Comparison of ENCODE assay signal across 11 cellular contexts in genomic region chr3:113985526-113985925, GRCh38. TPM values are rescaled to one million over a fixed set of nuclear protein-coding genes. Genes with fewer than 3 reads are reported as not detected.
A peak's percentile ranks its signal among the peaks of the same experiment; 100 is the strongest.
DNase-seq lines count a peak whose midpoint lies in the region; ATAC-seq, FAIRE-seq and TF ChIP-seq lines count a peak whose summit lies in the region.
"Had no signal": no experiment of that assay in that cellular context is flagged by ENCODE, and none has a peak within 500 bp of the region (broad histone marks: within the 10 kb centered on the region; RNA-seq: fewer than 3 reads in every experiment).

No MANE protein-coding gene starts in this region.

- H3K79me2 ChIP-seq in DOHH2 (ENCODE audit: control insufficient read depth, low read length) (no peaks in the 10 kb centered on the region), GM12878 (ENCODE audit: control insufficient read depth, insufficient read depth, low read length) (no peaks in the 10 kb centered on the region)

- peaks cover 2% of the 10 kb centered on the region for H3K4me1 Mint-ChIP-seq in activated CD8-positive, alpha-beta memory T cell treated with anti-CD3 and anti-CD28 coated beads, Interleukin-2, amount 10 ng/mL, durations not matched to agents 7 days and 5 days

- no peak for FAIRE-seq in GM12878 (lab: Jason Lieb, UNC)

- H3K4me3 ChIP-seq in DOHH2 (ENCODE audit: low read length) (peak overlapping the region; percentile 29), GM12878 (no peak overlapping the region), right lobe of liver (no peak overlapping the region)
- H3K4me3 ChIP-seq: left lung, SJSA1 had no signal

- BruUV-seq in GM12878 (replicated peaks; lab: Mats Ljungman, UMichigan): no TSS peak

- H3K4me1 ChIP-seq in DOHH2 (ENCODE audit: control insufficient read depth, low read length) (peaks cover 28% of the 10 kb centered on the region), GM12878 (ENCODE audit: control insufficient read depth, insufficient read depth, low read length) (peaks cover 4% of the 10 kb centered on the region; the same call in 1 of the 2 replicates), right lobe of liver (no peaks in the 10 kb centered on the region)
- H3K4me1 ChIP-seq: left lung, SJSA1 had no signal

- H3K36me3 Mint-ChIP-seq in activated CD8-positive, alpha-beta memory T cell treated with anti-CD3 and anti-CD28 coated beads, Interleukin-2, amount 10 ng/mL, durations not matched to agents 7 days and 5 days: no peaks in the 10 kb centered on the region

- no peak overlapping the region for H3K4me3 Mint-ChIP-seq in activated CD8-positive, alpha-beta memory T cell treated with anti-CD3 and anti-CD28 coated beads, Interleukin-2, amount 10 ng/mL, durations not matched to agents 7 days and 5 days
- H3K4me3 Mint-ChIP-seq: brain had no signal

- H3K4me2 ChIP-seq in DOHH2 (ENCODE audit: low read length): peak overlapping the region; percentile 49
- peak overlapping the region; percentile 27; the same call in 1 of the 2 replicates for H3K4me2 ChIP-seq in GM12878 (ENCODE audit: control insufficient read depth, insufficient read depth)

- H2AFZ ChIP-seq in GM12878 (ENCODE audit: control insufficient read depth, low read depth, low read length): peak overlapping the region; percentile 40

- TF ChIP-seq RAD21 in GM12878 (IDR thresholded peaks at IDR 0.05; ENCODE audit: insufficient read depth, low read depth, low read length): no peak

- SMC1A ChIA-PET in GM12878 (lab: Charles Lee; ENCODE audit: uncharacterized antibody, unreplicated experiment): interaction anchor here (0.9 to 1.8 kb wide), 5 partner anchors 15 to 70 kb away, joined by 3 to 6 read pairs (median 4); no protein-coding TSS in a partner anchor

- no peak overlapping the region for H3K27ac Mint-ChIP-seq in activated CD8-positive, alpha-beta memory T cell treated with anti-CD3 and anti-CD28 coated beads, Interleukin-2, amount 10 ng/mL, durations not matched to agents 7 days and 5 days

- WGBS in GM12878 (ENCODE audit: insufficient coverage, insufficient replicate concordance, low lambda C conversion rate, missing lambda C conversion rate): 0% methylated on average over 4 of the region's 4 CpGs
- WGBS in right lobe of liver (ENCODE audit: insufficient coverage, low coverage, low lambda C conversion rate, missing lambda C conversion rate): 69% methylated on average over 3 of the region's 4 CpGs

- TF ChIP-seq CTCF in DOHH2 (IDR thresholded peaks at IDR 0.05; ENCODE audit: low read depth, low read length, poor library complexity, severe bottlenecking) (no peak), GM20000 (IDR thresholded peaks at IDR 0.05; ENCODE audit: extremely low read depth, missing control alignments) (no peak), GM12878 (IDR thresholded peaks at IDR 0.05 in 2 of 3, conservative IDR thresholded peaks at IDR 0.05 in 1 of 3; ENCODE audit: control insufficient read depth in 2 of 3, extremely low read depth in 1 of 3, insufficient read depth in 1 of 3, low read depth in 3 of 3, low read length in 3 of 3) (no peak), right lobe of liver (IDR thresholded peaks at IDR 0.05) (no peak)

- H3K27me3 ChIP-seq in DOHH2 (ENCODE audit: control insufficient read depth, low read length) (no peaks in the 10 kb centered on the region), GM12878 (replicated peaks in 1 of 2; ENCODE audit: control insufficient read depth in 2 of 2, insufficient read depth in 2 of 2, low read length in 1 of 2) (no peaks in the 10 kb centered on the region), right lobe of liver (no peaks in the 10 kb centered on the region)
- H3K27me3 ChIP-seq: left lung had no signal

- no peaks in the 10 kb centered on the region for H3K9me2 ChIP-seq in DOHH2 (replicated peaks; ENCODE audit: control insufficient read depth, low read length)

- TF ChIP-seq EP300 in GM12878 (IDR thresholded peaks at IDR 0.05; ENCODE audit: borderline replicate concordance in 1 of 2, control insufficient read depth in 1 of 2, low read depth in 2 of 2, low read length in 2 of 2): no peak

- ATAC-seq in HG03354 (IDR thresholded peaks at IDR 0.05; ENCODE audit: poor library complexity, severe bottlenecking, unreplicated experiment) (peak; percentile 83), GM12878 (peak; percentile 83), right lobe of liver (no peak)
- no peak for ATAC-seq in activated CD8-positive, alpha-beta memory T cell treated with anti-CD3 and anti-CD28 coated beads, Interleukin-2, amount 10 ng/mL, durations not matched to agents 7 days and 5 days
- ATAC-seq: left lung had no signal

- RAD21 ChIA-PET in GM12878 (lab: Charles Lee; ENCODE audit: unreplicated experiment): no interaction called here

- no peaks in the 10 kb centered on the region for H3K27me3 Mint-ChIP-seq in activated CD8-positive, alpha-beta memory T cell treated with anti-CD3 and anti-CD28 coated beads, Interleukin-2, amount 10 ng/mL, durations not matched to agents 7 days and 5 days
- H3K27me3 Mint-ChIP-seq: brain had no signal

- H3K9ac ChIP-seq in GM12878 (ENCODE audit: control insufficient read depth, insufficient read depth, low read length): no peak overlapping the region

- POLR2A ChIA-PET in GM12878 (lab: Charles Lee): no interaction called here

- intact Hi-C loops in GM12878 (cut with micrococcal nuclease; ENCODE audit: unreplicated experiment) (no loop called here), right lobe of liver (cut with DNase I) (no loop called here)

- TF ChIP-seq POLR2A in GM12878 (IDR thresholded peaks at IDR 0.05; ENCODE audit: low read depth, low read length) (no peak), right lobe of liver (IDR thresholded peaks at IDR 0.05) (no peak)

- no peaks in the 10 kb centered on the region for H4K20me1 ChIP-seq in DOHH2 (ENCODE audit: control insufficient read depth, insufficient read depth, low read depth, low read length)
- H4K20me1 ChIP-seq in GM12878 (ENCODE audit: control insufficient read depth, insufficient read depth): no peaks in the 10 kb centered on the region

- H3K9me3 ChIP-seq in DOHH2 (ENCODE audit: control insufficient read depth, insufficient read depth, low read length): no peaks in the 10 kb centered on the region
- H3K9me3 ChIP-seq in GM12878 (replicated peaks; ENCODE audit: control insufficient read depth, insufficient read depth, low read length): no peaks in the 10 kb centered on the region; the same call in 2 of the 3 replicates
- H3K9me3 ChIP-seq in right lobe of liver: no peaks in the 10 kb centered on the region
- H3K9me3 ChIP-seq: left lung, SJSA1 had no signal

- H3K36me3 ChIP-seq in DOHH2 (ENCODE audit: control insufficient read depth, low read length) (no peaks in the 10 kb centered on the region), GM12878 (ENCODE audit: control insufficient read depth in 2 of 2, insufficient read depth in 2 of 2, low read length in 1 of 2) (no peaks in the 10 kb centered on the region), right lobe of liver (peaks cover 0 to 4% (median 0%) of the 10 kb centered on the region in 4 donors)
- H3K36me3 ChIP-seq: left lung, SJSA1 had no signal

- in situ Hi-C loops in GM12878 (cut with MboI): no loop called here

- CTCF ChIA-PET in GM12878 (lab: Yijun Ruan, JAX): interaction anchor here (1.0 to 1.2 kb wide), 2 partner anchors 9 to 247 kb away, joined by 3 read pairs; no protein-coding TSS in a partner anchor
- CTCF ChIA-PET in activated CD8-positive, alpha-beta memory T cell treated with anti-CD3 and anti-CD28 coated beads, Interleukin-2, amount 10 ng/mL, durations not matched to agents 7 days and 5 days (lab: Charles Lee): interaction anchor here (0.8 to 1.3 kb wide), 2 partner anchors 12 to 16 kb away, joined by 3 read pairs; no protein-coding TSS in a partner anchor

- DNase-seq in GM20000 (ENCODE audit: low spot score) (peak; percentile 18), GM12878 (ENCODE audit: low read depth, low spot score) (peak; percentile 16), 8988T (no peak), right lobe of liver (no peak), glomerular visceral epithelial cell (ENCODE audit: extremely low spot score) (no peak)
- no peak for DNase-seq in activated CD8-positive, alpha-beta memory T cell treated with anti-CD3 and anti-CD28 coated beads, Interleukin-2, amount 10 ng/mL, durations not matched to agents 7 days and 5 days
- DNase-seq: left lung had no signal

- H3K27ac ChIP-seq in DOHH2 (ENCODE audit: low read depth, low read length) (no peak overlapping the region), GM12878 (ENCODE audit: control insufficient read depth, insufficient read depth) (no peak overlapping the region), right lobe of liver (no peak overlapping the region)
- H3K27ac ChIP-seq: left lung, SJSA1 had no signal

- H3F3A ChIP-seq in DOHH2 (ENCODE audit: control insufficient read depth, insufficient read depth): no peaks in the 10 kb centered on the region

- H3K9me3 Mint-ChIP-seq in activated CD8-positive, alpha-beta memory T cell treated with anti-CD3 and anti-CD28 coated beads, Interleukin-2, amount 10 ng/mL, durations not matched to agents 7 days and 5 days (ENCODE audit: low read depth): no peaks in the 10 kb centered on the region

TF ChIP-seq in GM12878, 131 proteins besides CTCF, POLR2A, EP300 and RAD21 (continues in another document):
- TF ChIP-seq SIX5 (IDR thresholded peaks at IDR 0.05; ENCODE audit: low read depth, low read length, severe bottlenecking) (no peak), IKZF2 (IDR thresholded peaks at IDR 0.05) (peak in 1 of 2 experiments; percentile 19; a peak in 1 of 4 replicates), CBFB (IDR thresholded peaks at IDR 0.05; ENCODE audit: low read depth) (no peak)

RNA-seq across cellular contexts. Expression of gene ZDHHC23, which starts 37.7 kb away (rescaled TPM):
- 11.9 and 13.9 TPM in 2 replicates for total RNA-seq in GM12878 (2013; cell fraction: nucleolus; rRNA removed)
- 3.2 and 4.3 TPM in 2 replicates for total RNA-seq in GM12878 (2014; rRNA removed)
- total RNA-seq in GM12878 (2014; rRNA removed; fragmentation: Illumina TruSeq; extraction: Trizol): 3.3 and 3.5 TPM in 2 replicates
- 3.3 and 4.6 TPM in 2 replicates for total RNA-seq in GM12878 (2021)
- 0.70 TPM for polyA plus RNA-seq in GM12878 (2011; ENCODE audit: low read depth)
- polyA plus RNA-seq in GM12878 (2011; rRNA removed): 2.6 and 3.1 TPM in 2 replicates
- polyA plus RNA-seq in GM12878 (2011; cell fraction: cytosol; rRNA removed): 1.0 TPM in 2 replicates
- 5.9 and 6.7 TPM in 2 replicates for polyA plus RNA-seq in GM12878 (2011; cell fraction: nucleus; rRNA removed)
- 0.79 and 1.6 TPM in 2 replicates for polyA plus RNA-seq in GM12878 (2012)
- 4.3 and 5.0 TPM in 2 replicates for polyA plus RNA-seq in GM12878 (2014; fragmentation: Illumina TruSeq; extraction: Trizol)
- polyA plus RNA-seq in GM12878 (2014; fragmentation: Nextera tagmentation; extraction: Ambion mirVana): 1 to 10 TPM in 1 of 2 experiments, under 1 TPM in 1; 0.79 to 1.0 TPM
- polyA plus RNA-seq in GM12878 (2014; rRNA removed): 3.2 and 3.8 TPM in 2 replicates
- polyA plus RNA-seq in GM12878 (2016; fragmentation: Nextera tagmentation; extraction: Ambion mirVana): 1 to 10 TPM in 1 of 2 experiments, under 1 TPM in 1; 0.95 to 1.4 TPM
- polyA minus RNA-seq in GM12878 (2011; rRNA and poly(A)+ RNA removed): 3.6 and 4.0 TPM in 2 replicates
- 0.94 and 1.2 TPM in 2 replicates for polyA minus RNA-seq in GM12878 (2011; cell fraction: cytosol; rRNA and poly(A)+ RNA removed)
- 3.2 and 4.5 TPM in 2 replicates for polyA minus RNA-seq in GM12878 (2011; cell fraction: nucleus; rRNA and poly(A)+ RNA removed)
- total RNA-seq in activated CD8-positive, alpha-beta memory T cell treated with anti-CD3 and anti-CD28 coated beads, Interleukin-2, amount 10 ng/mL, durations not matched to agents 7 days and 5 days: 1 to 10 TPM; 3.0 to 3.9 TPM
- total RNA-seq in right lobe of liver: 10 to 100 TPM in 3 of 6 experiments, 1 to 10 TPM in 3; 7.0 to 14.6 (median 9.9) TPM

Comparison
In these comparisons a context has a peak if more than half of its experiments do, and no peak if none do; other contexts are left out.
1. DNase-seq: peak in GM20000 (single experiment) and GM12878 (single experiment); none in 8988T (single experiment), activated CD8-positive, alpha-beta memory T cell treated with anti-CD3 and anti-CD28 coated beads, Interleukin-2, amount 10 ng/mL, durations not matched to agents 7 days and 5 days (single experiment), right lobe of liver (0 of 3) and glomerular visceral epithelial cell (single experiment).
2. ATAC-seq: peak in HG03354 (single experiment) and GM12878 (single experiment); none in activated CD8-positive, alpha-beta memory T cell treated with anti-CD3 and anti-CD28 coated beads, Interleukin-2, amount 10 ng/mL, durations not matched to agents 7 days and 5 days (single experiment) and right lobe of liver (0 of 4).